Comparison of ENCODE assay signal across 8 cellular contexts in the genomic region with DNA sequence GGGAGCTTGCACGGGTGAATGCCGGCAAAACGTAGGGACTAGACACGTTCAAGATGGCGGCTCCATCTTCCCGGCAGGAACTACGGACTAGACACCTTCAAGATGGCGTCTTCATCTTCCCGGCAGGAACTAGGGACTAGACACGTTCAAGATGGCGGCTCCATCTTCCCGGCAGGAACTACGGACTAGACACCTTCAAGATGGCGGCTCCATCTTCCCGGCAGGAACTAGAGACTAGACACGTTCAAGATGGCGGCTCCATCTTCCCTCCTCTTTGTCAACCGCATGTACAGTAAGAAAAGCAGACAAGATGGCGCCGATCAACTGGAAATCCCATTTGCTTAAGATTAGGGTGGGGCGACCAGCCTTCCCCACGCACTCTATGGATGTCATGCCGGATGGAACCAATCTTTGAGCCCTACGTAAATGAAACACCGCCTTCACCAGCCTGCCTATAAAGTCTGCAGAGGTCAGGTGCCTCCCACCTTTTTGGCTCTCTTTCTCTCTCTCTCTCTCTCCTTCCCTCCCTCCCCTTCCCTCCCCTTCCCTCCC.
DNase-seq lines count a peak whose midpoint lies in the region; ATAC-seq, FAIRE-seq and TF ChIP-seq lines count a peak whose summit lies in the region.

No MANE protein-coding gene starts in this region.

- H3K27me3 ChIP-seq in K562 (ENCODE audit: control insufficient read depth in 2 of 2, insufficient read depth in 2 of 2, low read length in 2 of 2) (no peaks in the 10 kb centered on the region), keratinocyte (ENCODE audit: control insufficient read depth, extremely low read depth, insufficient read depth, low read length) (no peaks in the 10 kb centered on the region)

- H3K9ac ChIP-seq in K562 (ENCODE audit: insufficient read depth in 1 of 2, low read depth in 2 of 2, low read length in 2 of 2) (peak overlapping the region in 1 of 2 experiments; percentile 66; a peak in 1 of 4 replicates), keratinocyte (ENCODE audit: control insufficient read depth, extremely low read depth, insufficient read depth, low read length) (no peak overlapping the region)

- TF ChIP-seq CTCF in K562 (IDR thresholded peaks at IDR 0.05 in 2 of 3, conservative IDR thresholded peaks at IDR 0.05 in 1 of 3; ENCODE audit: insufficient read depth in 2 of 3, low read depth in 1 of 3, low read length in 3 of 3): no peak
- no peak for TF ChIP-seq CTCF in keratinocyte (optimal IDR thresholded peaks at IDR 0.05 in 1 of 3, IDR thresholded peaks at IDR 0.05 in 1 of 3, conservative IDR thresholded peaks at IDR 0.05 in 1 of 3; ENCODE audit: extremely low read depth in 1 of 3, insufficient read depth in 2 of 3, low read length in 3 of 3)

- in situ Hi-C loops in K562 (cut with MboI): no loop called here

- POLR2A ChIA-PET in K562 (lab: Yijun Ruan, JAX): no interaction called here

- TF ChIP-seq POLR2A in K562 (conservative IDR thresholded peaks at IDR 0.05): peak; percentile 55

- BruUV-seq in K562 (replicated peaks; lab: Mats Ljungman, UMichigan): no TSS peak

- FAIRE-seq in K562 (lab: Jason Lieb, UNC) (peak; percentile 99), keratinocyte (lab: Jason Lieb, UNC) (no peak)

- ATAC-seq in HG03095 (IDR thresholded peaks at IDR 0.05; ENCODE audit: unreplicated experiment) (peak; percentile 95), K562 (peak; percentile 98), HG02678 (IDR thresholded peaks at IDR 0.05; ENCODE audit: unreplicated experiment) (no peak)

- peak overlapping the region; percentile 87 for H2AFZ ChIP-seq in K562 (ENCODE audit: low read depth, low read length)
- H2AFZ ChIP-seq in keratinocyte (ENCODE audit: control insufficient read depth, low read length): peak overlapping the region; percentile 47

- H4K20me1 ChIP-seq in K562 (replicated peaks; ENCODE audit: control insufficient read depth, insufficient read depth, low read length) (no peaks in the 10 kb centered on the region), keratinocyte (ENCODE audit: control insufficient read depth, extremely low read depth, insufficient read depth, low read length) (no peaks in the 10 kb centered on the region)

- no peaks in the 10 kb centered on the region for H3K36me3 ChIP-seq in K562 (ENCODE audit: control insufficient read depth, insufficient read depth, low read length)
- H3K36me3 ChIP-seq in keratinocyte (ENCODE audit: control insufficient read depth in 2 of 2, extremely low read depth in 1 of 2, insufficient read depth in 2 of 2, low read length in 2 of 2): no peaks in the 10 kb centered on the region

- intact Hi-C loops in K562 (cut with micrococcal nuclease): no loop called here

- WGBS in K562 (ENCODE audit: insufficient coverage, low coverage, missing lambda C conversion rate): 1% methylated on average over 21 of the region's 25 CpGs

- DNase-seq in NCI-H2107 treated with DMSO at 0.1 percent for 48 hours (lab: John Stamatoyannopoulos, UW; ENCODE audit: unreplicated experiment): peak; percentile 5
- no peak for DNase-seq in NCI-H2107 (lab: John Stamatoyannopoulos, UW)
- peak; percentile 81 for DNase-seq in SK-N-DZ (ENCODE audit: low spot score)
- DNase-seq in K562 (ENCODE audit: extremely low read depth in 1 of 4, low spot score in 3 of 4): peak; percentile 41 to 92 (median 56)
- DNase-seq in keratinocyte (ENCODE audit: low read depth, low spot score): peak; percentile 1
- peak; percentile 27 for DNase-seq in stimulated activated CD4-positive, alpha-beta T cell treated with anti-CD3 and anti-CD28 coated beads, Interleukin-2, amount 100 ng/mL, for 4 hours (ENCODE audit: low read depth)

- no peaks in the 10 kb centered on the region for H3K9me3 ChIP-seq in K562 (replicated peaks; ENCODE audit: control insufficient read depth, insufficient read depth, low read depth, low read length)
- no peaks in the 10 kb centered on the region for H3K9me3 ChIP-seq in keratinocyte (ENCODE audit: control insufficient read depth, low read depth, low read length)

- H3K79me2 ChIP-seq in K562 (ENCODE audit: control insufficient read depth, insufficient read depth, low read length) (no peaks in the 10 kb centered on the region; the same call in 2 of the 3 replicates), keratinocyte (ENCODE audit: control insufficient read depth, insufficient read depth, low read length) (no peaks in the 10 kb centered on the region)

- CTCF ChIA-PET in K562 (lab: Yijun Ruan, JAX; ENCODE audit: low intra/inter-chr PET ratio): no interaction called here

- H3K4me3 ChIP-seq in K562 (peak overlapping the region; percentile 43), keratinocyte (ENCODE audit: control insufficient read depth in 2 of 3, extremely low read depth in 1 of 3, insufficient read depth in 2 of 3, low read depth in 1 of 3, low read length in 3 of 3) (peak overlapping the region in 2 of 3 experiments; percentile 12 to 26)

- no peaks in the 10 kb centered on the region for H3K9me1 ChIP-seq in K562 (ENCODE audit: control insufficient read depth, insufficient read depth, low read length)
- H3K9me1 ChIP-seq in keratinocyte (ENCODE audit: control insufficient read depth, extremely low read depth, insufficient read depth, low read length): no peaks in the 10 kb centered on the region

- H3K4me2 ChIP-seq in K562 (ENCODE audit: insufficient read depth, low read length) (peak overlapping the region; percentile 75), keratinocyte (ENCODE audit: control insufficient read depth, extremely low read depth, insufficient read depth, low read depth, low read length) (peak overlapping the region; percentile 43)

- TF ChIP-seq RAD21 in K562 (CRISPR knock-in tag; conservative IDR thresholded peaks at IDR 0.05 in 1 of 2, IDR thresholded peaks at IDR 0.05 in 1 of 2): no peak

- no peaks in the 10 kb centered on the region for H3K4me1 ChIP-seq in K562 (replicated peaks in 1 of 2; ENCODE audit: control insufficient read depth in 2 of 2, insufficient read depth in 2 of 2, low read length in 2 of 2)
- no peaks in the 10 kb centered on the region for H3K4me1 ChIP-seq in keratinocyte (ENCODE audit: control insufficient read depth, extremely low read depth, insufficient read depth, low read length)

- no peak for TF ChIP-seq EP300 in K562 (IDR thresholded peaks at IDR 0.05; ENCODE audit: low read length)

- H3K27ac ChIP-seq in K562 (ENCODE audit: extremely low read depth, low read depth, low read length) (peak overlapping the region; percentile 68; the same call in 2 of the 3 replicates), keratinocyte (ENCODE audit: control insufficient read depth, insufficient read depth, low read length) (no peak overlapping the region)

- dilution Hi-C loops in keratinocyte (cut with MboI; ENCODE audit: extremely low pct_ligation_motif_present, low sequenced_read_pairs): no loop called here

TF ChIP-seq in K562, 482 proteins besides CTCF, POLR2A, EP300 and RAD21 (continues in another document):
- no peak for TF ChIP-seq SRSF3 (IDR thresholded peaks at IDR 0.05; ENCODE audit: insufficient read depth, low read length)
- no peak for TF ChIP-seq BRD9 (IDR thresholded peaks at IDR 0.05; ENCODE audit: low read depth, partially characterized antibody)
- peak; percentile 87 for TF ChIP-seq ELF1 (tag; IDR thresholded peaks at IDR 0.05)
- no peak for TF ChIP-seq HEY1 (CRISPR knock-in tag; IDR thresholded peaks at IDR 0.05; ENCODE audit: borderline replicate concordance)
- TF ChIP-seq ESRRA (IDR thresholded peaks at IDR 0.05; ENCODE audit: borderline replicate concordance, low read depth): 0 out of 2 replicates have a peak, but pooled peaks have one; percentile 37
- TF ChIP-seq XRCC3 (IDR thresholded peaks at IDR 0.05): no peak
- no peak for TF ChIP-seq ELF4 (CRISPR knock-in tag; IDR thresholded peaks at IDR 0.05)
- TF ChIP-seq, protein P1, sequence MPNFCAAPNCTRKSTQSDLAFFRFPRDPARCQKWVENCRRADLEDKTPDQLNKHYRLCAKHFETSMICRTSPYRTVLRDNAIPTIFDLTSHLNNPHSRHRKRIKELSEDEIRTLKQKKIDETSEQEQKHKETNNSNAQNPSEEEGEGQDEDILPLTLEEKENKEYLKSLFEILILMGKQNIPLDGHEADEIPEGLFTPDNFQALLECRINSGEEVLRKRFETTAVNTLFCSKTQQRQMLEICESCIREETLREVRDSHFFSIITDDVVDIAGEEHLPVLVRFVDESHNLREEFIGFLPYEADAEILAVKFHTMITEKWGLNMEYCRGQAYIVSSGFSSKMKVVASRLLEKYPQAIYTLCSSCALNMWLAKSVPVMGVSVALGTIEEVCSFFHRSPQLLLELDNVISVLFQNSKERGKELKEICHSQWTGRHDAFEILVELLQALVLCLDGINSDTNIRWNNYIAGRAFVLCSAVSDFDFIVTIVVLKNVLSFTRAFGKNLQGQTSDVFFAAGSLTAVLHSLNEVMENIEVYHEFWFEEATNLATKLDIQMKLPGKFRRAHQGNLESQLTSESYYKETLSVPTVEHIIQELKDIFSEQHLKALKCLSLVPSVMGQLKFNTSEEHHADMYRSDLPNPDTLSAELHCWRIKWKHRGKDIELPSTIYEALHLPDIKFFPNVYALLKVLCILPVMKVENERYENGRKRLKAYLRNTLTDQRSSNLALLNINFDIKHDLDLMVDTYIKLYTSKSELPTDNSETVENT (CRISPR knock-in tag; IDR thresholded peaks at IDR 0.05): no peak
- TF ChIP-seq MEIS2 (IDR thresholded peaks at IDR 0.05; ENCODE audit: partially characterized antibody): peak; percentile 24
- TF ChIP-seq, protein P2, sequence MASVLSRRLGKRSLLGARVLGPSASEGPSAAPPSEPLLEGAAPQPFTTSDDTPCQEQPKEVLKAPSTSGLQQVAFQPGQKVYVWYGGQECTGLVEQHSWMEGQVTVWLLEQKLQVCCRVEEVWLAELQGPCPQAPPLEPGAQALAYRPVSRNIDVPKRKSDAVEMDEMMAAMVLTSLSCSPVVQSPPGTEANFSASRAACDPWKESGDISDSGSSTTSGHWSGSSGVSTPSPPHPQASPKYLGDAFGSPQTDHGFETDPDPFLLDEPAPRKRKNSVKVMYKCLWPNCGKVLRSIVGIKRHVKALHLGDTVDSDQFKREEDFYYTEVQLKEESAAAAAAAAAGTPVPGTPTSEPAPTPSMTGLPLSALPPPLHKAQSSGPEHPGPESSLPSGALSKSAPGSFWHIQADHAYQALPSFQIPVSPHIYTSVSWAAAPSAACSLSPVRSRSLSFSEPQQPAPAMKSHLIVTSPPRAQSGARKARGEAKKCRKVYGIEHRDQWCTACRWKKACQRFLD (CRISPR knock-in tag; IDR thresholded peaks at IDR 0.05): peak; percentile 84; the same call in 1 of the 2 replicates
- TF ChIP-seq, protein P3, sequence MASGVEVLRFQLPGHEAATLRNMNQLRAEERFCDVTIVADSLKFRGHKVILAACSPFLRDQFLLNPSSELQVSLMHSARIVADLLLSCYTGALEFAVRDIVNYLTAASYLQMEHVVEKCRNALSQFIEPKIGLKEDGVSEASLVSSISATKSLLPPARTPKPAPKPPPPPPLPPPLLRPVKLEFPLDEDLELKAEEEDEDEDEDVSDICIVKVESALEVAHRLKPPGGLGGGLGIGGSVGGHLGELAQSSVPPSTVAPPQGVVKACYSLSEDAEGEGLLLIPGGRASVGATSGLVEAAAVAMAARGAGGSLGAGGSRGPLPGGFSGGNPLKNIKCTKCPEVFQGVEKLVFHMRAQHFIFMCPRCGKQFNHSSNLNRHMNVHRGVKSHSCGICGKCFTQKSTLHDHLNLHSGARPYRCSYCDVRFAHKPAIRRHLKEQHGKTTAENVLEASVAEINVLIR (CRISPR knock-in tag; IDR thresholded peaks at IDR 0.05): no peak
